In genomic region chr1:44405041-44405803, GRCh38 we compare ENCODE assay signal across 8 cellular contexts. TPM values are rescaled to one million over a fixed set of nuclear protein-coding genes. Genes with fewer than 3 reads are reported as not detected.
A peak's percentile ranks its signal among the peaks of the same experiment; 100 is the strongest.
DNase-seq lines count a peak whose midpoint lies in the region; ATAC-seq and TF ChIP-seq lines count a peak whose summit lies in the region.

Gene RNF220 (plus strand): TSS chr1:44405255.

- H3K36me3 ChIP-seq in brain microvascular endothelial cell (replicated peaks): no peaks in the 10 kb centered on the region
- no peaks in the 10 kb centered on the region for H3K36me3 ChIP-seq in iPS-15b (ENCODE audit: control insufficient read depth, insufficient read depth, low read length)

- no peak for TF ChIP-seq CTCF in brain microvascular endothelial cell (IDR thresholded peaks at IDR 0.05; ENCODE audit: low read depth, low read length, missing control alignments)

- in situ Hi-C loops in brain microvascular endothelial cell (cut with HindIII; ENCODE audit: low pct_ligation_motif_present, low sequenced_read_pairs): no loop called here

- H3K27ac ChIP-seq in brain microvascular endothelial cell: no peak within 1 kb of the TSS

- H3K4me1 ChIP-seq in iPS-15b (ENCODE audit: control insufficient read depth, insufficient read depth, low read length): peaks cover 14% of the 10 kb centered on the region

- peak within 1 kb of the TSS; percentile 32 for H3K9ac ChIP-seq in iPS-15b (ENCODE audit: low read depth, low read length)

- H3K4me3 ChIP-seq in brain microvascular endothelial cell (ENCODE audit: low read depth, low read length): peak within 1 kb of the TSS; percentile 55
- H3K4me3 ChIP-seq in iPS-15b (ENCODE audit: low read depth, low read length): peak within 1 kb of the TSS; percentile 92

- no peaks in the 10 kb centered on the region for H3K9me3 ChIP-seq in iPS-15b (ENCODE audit: control insufficient read depth, insufficient read depth, low read length)

- peak; percentile 73 for DNase-seq in D341Med (ENCODE audit: low spot score)
- DNase-seq in LHCN-M2 (ENCODE audit: low read depth): peak; percentile 79
- peak; percentile 38 for DNase-seq in SK-N-DZ (ENCODE audit: low spot score)
- peak; percentile 79 for DNase-seq in brain microvascular endothelial cell
- DNase-seq in putamen (ENCODE audit: low spot score): peak; percentile 97

- H3K27me3 ChIP-seq in brain microvascular endothelial cell (replicated peaks) (peaks cover 55% of the 10 kb centered on the region), iPS-15b (ENCODE audit: control insufficient read depth, insufficient read depth, low read length) (peaks cover 40% of the 10 kb centered on the region)

- no peak for ATAC-seq in HG02759 (IDR thresholded peaks at IDR 0.05; ENCODE audit: unreplicated experiment)
- ATAC-seq in GM19328 (IDR thresholded peaks at IDR 0.05; ENCODE audit: unreplicated experiment): no peak

RNA-seq across cellular contexts. Expression of gene RNF220, which starts in this region (rescaled TPM):
- 124 and 143 TPM in 2 replicates for total RNA-seq in LHCN-M2 (2014; rRNA removed)
- 65.2 TPM for polyA plus RNA-seq in LHCN-M2 (2012)
- polyA plus RNA-seq in SK-N-DZ (2014; cell fraction: cytosol; rRNA removed): 152 and 156 TPM in 2 replicates
- 135 and 152 TPM in 2 replicates for polyA plus RNA-seq in SK-N-DZ (2014; cell fraction: nucleus; rRNA removed)

Comparison
In these comparisons a context has a peak if more than half of its experiments do, and no peak if none do; other contexts are left out.
1. DNase-seq: peak in every context shown above with its lines; median percentile 97 in putamen; 79 in LHCN-M2; 79 in brain microvascular endothelial cell; 73 in D341Med; 38 in SK-N-DZ.